In genomic region chr14:45134051-45134958, GRCh38 we compare ENCODE assay signal across 1 cellular context.
TF ChIP-seq lines count a peak whose summit lies in the region.

Gene FKBP3 (minus strand): TSS chr14:45134481. CDS start chr14:45134456, 25 bp downstream.

TF ChIP-seq in HEK293, 187 proteins besides CTCF, POLR2A, EP300 and RAD21 (continued from another document and continues in another):
- TF ChIP-seq PRDM10 (tag by site-specific recombination; IDR thresholded peaks at IDR 0.05) (peak; percentile 100), IKZF3 (tag by site-specific recombination; IDR thresholded peaks at IDR 0.05) (peak; percentile 41; the same call in 1 of the 2 replicates), ZNF660 (tag by site-specific recombination; IDR thresholded peaks at IDR 0.05) (peak; percentile 20; the same call in 1 of the 2 replicates), PRDM1 (tag by site-specific recombination; IDR thresholded peaks at IDR 0.05) (no peak), ZNF398 (tag by site-specific recombination; IDR thresholded peaks at IDR 0.05) (no peak), ZNF664 (tag by site-specific recombination; IDR thresholded peaks at IDR 0.05) (0 out of 2 replicates have a peak, but pooled peaks have one; percentile 28), KLF16 (tag by site-specific recombination; IDR thresholded peaks at IDR 0.05) (peak; percentile 89), ZNF292 (tag by site-specific recombination; IDR thresholded peaks at IDR 0.05; ENCODE audit: borderline replicate concordance, low read depth) (no peak), ZFP41 (tag by site-specific recombination; IDR thresholded peaks at IDR 0.05; ENCODE audit: borderline replicate concordance) (no peak), ZNF335 (tag by site-specific recombination; conservative IDR thresholded peaks at IDR 0.05) (peak; percentile 51), ZNF692 (tag by site-specific recombination; IDR thresholded peaks at IDR 0.05) (peak; percentile 93), ZNF501 (tag by site-specific recombination; IDR thresholded peaks at IDR 0.05) (peak; percentile 55), HOXD13 (CRISPR knock-in tag; IDR thresholded peaks at IDR 0.05; ENCODE audit: borderline replicate concordance) (no peak), SETDB1 (IDR thresholded peaks at IDR 0.05; ENCODE audit: insufficient read length, low read length) (no peak), ATF2 (tag by site-specific recombination; IDR thresholded peaks at IDR 0.05; ENCODE audit: low read depth) (no peak; the same call in 1 of the 2 replicates), KLF1 (tag by site-specific recombination; IDR thresholded peaks at IDR 0.05) (peak; percentile 50; the same call in 1 of the 2 replicates), ZNF24 (tag by site-specific recombination; IDR thresholded peaks at IDR 0.05) (no peak), ZNF596 (tag by site-specific recombination; IDR thresholded peaks at IDR 0.05) (no peak), ZSCAN4 (tag by site-specific recombination; IDR thresholded peaks at IDR 0.05) (no peak), ZNF621 (tag by site-specific recombination; IDR thresholded peaks at IDR 0.05) (no peak), ZNF324 (tag by site-specific recombination; IDR thresholded peaks at IDR 0.05) (peak; percentile 77; the same call in 1 of the 2 replicates), ZNF639 (tag by site-specific recombination; IDR thresholded peaks at IDR 0.05) (no peak), ZNF223 (tag by site-specific recombination; IDR thresholded peaks at IDR 0.05) (no peak), AEBP2 (tag by site-specific recombination; IDR thresholded peaks at IDR 0.05; ENCODE audit: borderline replicate concordance) (no peak), ZEB2 (tag by site-specific recombination; IDR thresholded peaks at IDR 0.05) (peak; percentile 35; the same call in 1 of the 2 replicates), ZNF362 (tag by site-specific recombination; IDR thresholded peaks at IDR 0.05) (no peak), ZNF701 (tag by site-specific recombination; IDR thresholded peaks at IDR 0.05) (no peak), ZNF768 (tag by site-specific recombination; IDR thresholded peaks at IDR 0.05) (no peak), PATZ1 (tag by site-specific recombination; IDR thresholded peaks at IDR 0.05) (peak; percentile 64), GLIS1 (tag by site-specific recombination; IDR thresholded peaks at IDR 0.05) (peak; percentile 22; the same call in 1 of the 2 replicates), REST (tag by site-specific recombination; IDR thresholded peaks at IDR 0.05) (no peak; the same call in 1 of the 2 replicates), HIC1 (tag by site-specific recombination; IDR thresholded peaks at IDR 0.05) (no peak), ZNF624 (tag by site-specific recombination; IDR thresholded peaks at IDR 0.05) (no peak), KLF9 (tag by site-specific recombination; IDR thresholded peaks at IDR 0.05; ENCODE audit: low read depth) (peak; percentile 70)
